ENCODE assay signal across 8 cellular contexts in the genomic region with DNA sequence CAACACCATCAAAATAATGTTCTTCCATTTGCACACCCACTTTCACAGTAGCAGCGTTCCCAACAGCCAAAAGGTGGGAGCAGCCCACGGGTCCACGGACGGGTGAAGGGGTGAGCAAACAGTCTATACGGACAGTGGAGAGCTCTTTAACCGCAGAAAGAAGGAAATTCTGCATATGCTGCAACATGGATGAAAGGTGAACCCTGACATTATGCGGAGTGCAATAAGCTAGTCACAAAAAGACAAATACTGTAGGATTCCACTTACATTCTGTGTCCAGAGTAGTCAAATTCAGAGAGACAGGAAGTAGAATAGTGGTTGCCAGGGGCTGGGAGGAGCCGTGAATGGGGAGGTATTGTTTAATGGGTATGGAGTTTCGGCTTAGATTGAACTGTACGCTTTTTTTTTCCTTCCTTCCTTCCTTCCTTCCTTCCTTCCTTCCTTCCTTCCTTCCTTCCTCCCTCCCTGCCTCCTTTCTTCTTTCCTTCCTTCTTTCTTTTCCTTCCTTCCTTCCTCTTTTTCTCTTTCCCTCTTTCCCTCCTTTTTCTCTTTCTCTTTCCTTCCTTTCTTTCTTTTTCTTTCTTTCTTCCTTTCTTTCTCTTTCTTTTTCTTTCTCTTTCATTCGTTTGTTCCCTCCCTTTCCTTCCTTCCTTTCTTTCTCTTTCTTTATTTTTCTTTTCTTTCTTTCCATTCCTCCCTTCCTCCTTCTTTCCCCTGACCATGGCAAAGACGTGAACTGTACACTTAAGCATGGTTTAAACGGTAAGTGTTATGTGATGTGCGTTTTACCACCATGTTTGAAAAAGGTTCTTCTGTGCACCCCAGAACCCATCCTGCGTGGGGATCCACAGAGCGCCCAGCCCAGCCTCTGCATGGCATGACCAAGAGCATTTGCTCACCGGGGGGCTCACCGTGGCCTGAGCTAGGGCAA. TPM values are rescaled to one million over a fixed set of nuclear protein-coding genes. Genes with fewer than 3 reads are reported as not detected.
DNase-seq lines count a peak whose midpoint lies in the region; ATAC-seq, FAIRE-seq and TF ChIP-seq lines count a peak whose summit lies in the region.

No MANE protein-coding gene starts in this region.

- 11% methylated on average over 15 of the region's 18 CpGs for WGBS in K562 (ENCODE audit: insufficient coverage, low coverage, missing lambda C conversion rate)

- H3K9me3 ChIP-seq in K562 (replicated peaks; ENCODE audit: control insufficient read depth, insufficient read depth, low read depth, low read length) = no peaks in the 10 kb centered on the region; the same call in 1 of the 2 replicates

- no peak for TF ChIP-seq EP300 in K562 (IDR thresholded peaks at IDR 0.05; ENCODE audit: low read length)

- no peaks in the 10 kb centered on the region; the same call in 2 of the 3 replicates for H3K79me2 ChIP-seq in K562 (ENCODE audit: control insufficient read depth, insufficient read depth, low read length)

- POLR2A ChIA-PET in activated CD4-positive, alpha-beta T cell treated with anti-CD3 and anti-CD28 coated beads, Interleukin-2, amount 10 ng/mL, durations not matched to agents 7 days and 5 days (lab: Charles Lee) = no interaction called here
- POLR2A ChIA-PET in K562 (lab: Yijun Ruan, JAX) = interaction anchor here (0.6 to 1.3 kb wide), 8 partner anchors 9 to 390 kb away, joined by 3 to 8 read pairs (median 3); no protein-coding TSS in a partner anchor

- H3K9me1 ChIP-seq in K562 (ENCODE audit: control insufficient read depth, insufficient read depth, low read length) = no peaks in the 10 kb centered on the region

- no peak for TF ChIP-seq RAD21 in K562 (CRISPR knock-in tag; conservative IDR thresholded peaks at IDR 0.05 in 1 of 2, IDR thresholded peaks at IDR 0.05 in 1 of 2)

- DNase-seq in activated CD4-positive, alpha-beta T cell treated with anti-CD3 and anti-CD28 coated beads, Interleukin-2, amount 10 ng/mL, durations not matched to agents 7 days and 5 days = peak; percentile 57
- no peak for DNase-seq in activated CD4-positive, alpha-beta T cell treated with anti-CD3 and anti-CD28 coated beads for 1 hour
- DNase-seq in NCI-H774 (lab: John Stamatoyannopoulos, UW) (peak; percentile 18), K562 (ENCODE audit: extremely low read depth in 1 of 4, low spot score in 3 of 4) (peak in 1 of 4 experiments; percentile 64), iPS-NIHi11 (ENCODE audit: low spot score) (peak; percentile 10), HuH-7.5 (ENCODE audit: low spot score) (no peak)

- no peaks in the 10 kb centered on the region for H3K9me3 Mint-ChIP-seq in activated CD4-positive, alpha-beta T cell treated with anti-CD3 and anti-CD28 coated beads, Interleukin-2, amount 10 ng/mL, durations not matched to agents 7 days and 5 days

- H4K20me1 ChIP-seq in K562 (replicated peaks; ENCODE audit: control insufficient read depth, insufficient read depth, low read length) = no peaks in the 10 kb centered on the region

- H3K4me3 ChIP-seq in K562 = peak overlapping the region; percentile 45
- H3K4me3 ChIP-seq in skin epidermis = peak overlapping the region; percentile 37 to 59 (median 54)

- H3K9ac ChIP-seq in K562 (ENCODE audit: insufficient read depth in 1 of 2, low read depth in 2 of 2, low read length in 2 of 2) = peak overlapping the region; percentile 72 to 89

- H3K36me3 ChIP-seq in K562 (ENCODE audit: control insufficient read depth, insufficient read depth, low read length) = no peaks in the 10 kb centered on the region

- H3K27ac ChIP-seq in K562 (ENCODE audit: extremely low read depth, low read depth, low read length) = peak overlapping the region; percentile 88
- H3K27ac ChIP-seq in skin epidermis = peak overlapping the region in 19 of 21 experiments; percentile 54 to 88 (median 76)

- intact Hi-C loops in K562 (cut with micrococcal nuclease) = loop anchor here (1.0 to 10.0 kb wide), 4 partner anchors 27 to 393 kb away; partner anchors contain the start of gene RCOR1

- peak; percentile 10 for ATAC-seq in HG02943 (IDR thresholded peaks at IDR 0.05; ENCODE audit: low read depth, unreplicated experiment)
- ATAC-seq in K562 = peak; percentile 58

- H3K27me3 Mint-ChIP-seq in activated CD4-positive, alpha-beta T cell treated with anti-CD3 and anti-CD28 coated beads, Interleukin-2, amount 10 ng/mL, durations not matched to agents 7 days and 5 days = no peaks in the 10 kb centered on the region

- no peaks in the 10 kb centered on the region for H3K36me3 Mint-ChIP-seq in activated CD4-positive, alpha-beta T cell treated with anti-CD3 and anti-CD28 coated beads, Interleukin-2, amount 10 ng/mL, durations not matched to agents 7 days and 5 days (ENCODE audit: low read depth)

- H2AFZ ChIP-seq in K562 (ENCODE audit: low read depth, low read length) = peak overlapping the region; percentile 92

- peaks cover 32% of the 10 kb centered on the region for H3K4me1 Mint-ChIP-seq in activated CD4-positive, alpha-beta T cell treated with anti-CD3 and anti-CD28 coated beads, Interleukin-2, amount 10 ng/mL, durations not matched to agents 7 days and 5 days

- CTCF ChIA-PET in activated CD4-positive, alpha-beta T cell treated with anti-CD3 and anti-CD28 coated beads, Interleukin-2, amount 10 ng/mL, durations not matched to agents 7 days and 5 days (lab: Charles Lee) = interaction anchor here (0.5 to 2.4 kb wide), 30 partner anchors 8 to 391 kb away, joined by 3 to 12 read pairs (median 4); partner anchors contain the start of gene ANKRD9
- CTCF ChIA-PET in K562 (lab: Yijun Ruan, JAX; ENCODE audit: low intra/inter-chr PET ratio) = interaction anchor here (0.6 to 1.2 kb wide), 2 partner anchors 44 to 69 kb away, joined by 3 to 5 read pairs; no protein-coding TSS in a partner anchor

- in situ Hi-C loops in K562 (cut with MboI) = no loop called here

- TF ChIP-seq POLR2A in K562 (conservative IDR thresholded peaks at IDR 0.05) = no peak; the same call in 1 of the 2 replicates

- H3K27me3 ChIP-seq in K562 (ENCODE audit: control insufficient read depth in 2 of 2, insufficient read depth in 2 of 2, low read length in 2 of 2) = no peaks in the 10 kb centered on the region

- BruUV-seq in K562 (replicated peaks; lab: Mats Ljungman, UMichigan) = TSS peak; percentile 98

- peaks cover 12 to 37% of the 10 kb centered on the region in 2 experiments; a peak in 4 of 5 replicates for H3K4me1 ChIP-seq in K562 (replicated peaks in 1 of 2; ENCODE audit: control insufficient read depth in 2 of 2, insufficient read depth in 2 of 2, low read length in 2 of 2)

- TF ChIP-seq CTCF in K562 (IDR thresholded peaks at IDR 0.05 in 2 of 3, conservative IDR thresholded peaks at IDR 0.05 in 1 of 3; ENCODE audit: insufficient read depth in 2 of 3, low read depth in 1 of 3, low read length in 3 of 3) = no peak

- FAIRE-seq in K562 (lab: Jason Lieb, UNC) = peak; percentile 42

- H3K4me3 Mint-ChIP-seq in activated CD4-positive, alpha-beta T cell treated with anti-CD3 and anti-CD28 coated beads, Interleukin-2, amount 10 ng/mL, durations not matched to agents 7 days and 5 days = peak overlapping the region; percentile 81

- peak overlapping the region; percentile 87 for H3K27ac Mint-ChIP-seq in activated CD4-positive, alpha-beta T cell treated with anti-CD3 and anti-CD28 coated beads, Interleukin-2, amount 10 ng/mL, durations not matched to agents 7 days and 5 days

- H3K4me2 ChIP-seq in K562 (ENCODE audit: insufficient read depth, low read length) = peak overlapping the region; percentile 95

TF ChIP-seq in K562, 482 proteins besides CTCF, POLR2A, EP300 and RAD21 (continues in another document):
- TF ChIP-seq, protein P1, sequence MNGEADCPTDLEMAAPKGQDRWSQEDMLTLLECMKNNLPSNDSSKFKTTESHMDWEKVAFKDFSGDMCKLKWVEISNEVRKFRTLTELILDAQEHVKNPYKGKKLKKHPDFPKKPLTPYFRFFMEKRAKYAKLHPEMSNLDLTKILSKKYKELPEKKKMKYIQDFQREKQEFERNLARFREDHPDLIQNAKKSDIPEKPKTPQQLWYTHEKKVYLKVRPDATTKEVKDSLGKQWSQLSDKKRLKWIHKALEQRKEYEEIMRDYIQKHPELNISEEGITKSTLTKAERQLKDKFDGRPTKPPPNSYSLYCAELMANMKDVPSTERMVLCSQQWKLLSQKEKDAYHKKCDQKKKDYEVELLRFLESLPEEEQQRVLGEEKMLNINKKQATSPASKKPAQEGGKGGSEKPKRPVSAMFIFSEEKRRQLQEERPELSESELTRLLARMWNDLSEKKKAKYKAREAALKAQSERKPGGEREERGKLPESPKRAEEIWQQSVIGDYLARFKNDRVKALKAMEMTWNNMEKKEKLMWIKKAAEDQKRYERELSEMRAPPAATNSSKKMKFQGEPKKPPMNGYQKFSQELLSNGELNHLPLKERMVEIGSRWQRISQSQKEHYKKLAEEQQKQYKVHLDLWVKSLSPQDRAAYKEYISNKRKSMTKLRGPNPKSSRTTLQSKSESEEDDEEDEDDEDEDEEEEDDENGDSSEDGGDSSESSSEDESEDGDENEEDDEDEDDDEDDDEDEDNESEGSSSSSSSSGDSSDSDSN (IDR thresholded peaks at IDR 0.05; ENCODE audit: borderline replicate concordance in 1 of 2, low read depth in 2 of 2, low read length in 2 of 2) = no peak
- TF ChIP-seq SIRT6 (IDR thresholded peaks at IDR 0.05; ENCODE audit: low read depth, low read length) (no peak), PHB2 (IDR thresholded peaks at IDR 0.05; ENCODE audit: low read depth) (0 out of 2 replicates have a peak, but pooled peaks have one; percentile 48), NONO (IDR thresholded peaks at IDR 0.05; ENCODE audit: low read depth in 2 of 2, low read length in 1 of 2) (no peak), PPARD (CRISPR knock-in tag; IDR thresholded peaks at IDR 0.05) (no peak)

RNA-seq across cellular contexts. Expression of gene ANKRD9, which starts 15.9 kb away (rescaled TPM):
- 1 to 10 TPM; 4.9 to 6.2 TPM for total RNA-seq in activated CD4-positive, alpha-beta T cell treated with anti-CD3 and anti-CD28 coated beads, Interleukin-2, amount 10 ng/mL, durations not matched to agents 7 days and 5 days
- 19.3 and 49.4 TPM in 2 replicates for total RNA-seq in K562 (2011; cell fraction: chromatin; rRNA removed; ENCODE audit: low replicate concordance)
- 48.4 and 58.8 TPM in 2 replicates for total RNA-seq in K562 (2011; cell fraction: nucleolus; rRNA removed)
- 30.0 and 36.6 TPM in 2 replicates for total RNA-seq in K562 (2011; cell fraction: nucleoplasm; rRNA removed)
- total RNA-seq in K562 (2014; rRNA removed) (29.4 and 29.5 TPM in 2 replicates), K562 (2014; rRNA removed; fragmentation: Illumina TruSeq; extraction: Trizol) (3.3 and 3.7 TPM in 2 replicates), K562 (2015; rRNA removed; fragmentation: Illumina TruSeq; extraction: Trizol) (5.0 and 5.3 TPM in 2 replicates), K562 (2021) (32.9 and 34.8 TPM in 2 replicates)
- polyA plus RNA-seq in K562 (2011; rRNA removed) (15.4 and 20.4 TPM in 2 replicates), K562 (2014; fragmentation: Illumina TruSeq; extraction: Trizol) (4.0 and 4.3 TPM in 2 replicates), K562 (2014; fragmentation: Nextera tagmentation; extraction: Ambion mirVana) (under 1 TPM; 0.04 to 0.06 TPM), K562 (2014; rRNA removed) (27.5 and 29.9 TPM in 2 replicates)
- polyA plus RNA-seq in K562 (2011; cell fraction: cytosol; rRNA removed) = 26.0 and 97.0 TPM in 2 replicates
- 106 and 194 TPM in 2 replicates for polyA plus RNA-seq in K562 (2011; cell fraction: nucleus; rRNA removed)
- 12.9 and 30.7 TPM in 2 replicates for polyA plus RNA-seq in K562 (2012)
- polyA minus RNA-seq in K562 (2011; rRNA and poly(A)+ RNA removed) = 3.5 and 3.7 TPM in 2 replicates
- polyA minus RNA-seq in K562 (2011; cell fraction: cytosol; rRNA and poly(A)+ RNA removed) = 7.4 and 12.8 TPM in 2 replicates
- polyA minus RNA-seq in K562 (2011; cell fraction: nucleus; rRNA and poly(A)+ RNA removed) = 18.6 and 23.2 TPM in 2 replicates

Comparison
In these comparisons a context has a peak if more than half of its experiments do, and no peak if none do; other contexts are left out.
1. DNase-seq: peak in activated CD4-positive, alpha-beta T cell treated with anti-CD3 and anti-CD28 coated beads, Interleukin-2, amount 10 ng/mL, durations not matched to agents 7 days and 5 days (single experiment), NCI-H774 (single experiment) and iPS-NIHi11 (single experiment); none in activated CD4-positive, alpha-beta T cell treated with anti-CD3 and anti-CD28 coated beads for 1 hour (single experiment) and HuH-7.5 (single experiment).